23 cellular contexts compared by ENCODE assay signal in genomic region chr2:24856791-24857211, GRCh38.
DNase-seq lines count a peak whose midpoint lies in the region; ATAC-seq, FAIRE-seq and TF ChIP-seq lines count a peak whose summit lies in the region.
"Had no signal": no experiment of that assay in that cellular context is flagged by ENCODE, and none has a peak within 500 bp of the region (broad histone marks: within the 10 kb centered on the region; RNA-seq: fewer than 3 reads in every experiment).

No MANE protein-coding gene starts in this region.

- no peak for FAIRE-seq in HTR-8/SVneo (lab: Jason Lieb, UNC)
- FAIRE-seq: endothelial cell of umbilical vein, islet of Langerhans had no signal

- H3K4me1 Mint-ChIP-seq in glutamatergic neuron (ENCODE audit: low read depth, unreplicated experiment), result peaks cover 26% of the 10 kb centered on the region

- H3K4me1 ChIP-seq in adrenal gland (replicated peaks in 1 of 2), result peaks cover 8 to 15% of the 10 kb centered on the region in 2 donors
- peaks cover 16% of the 10 kb centered on the region for H3K4me1 ChIP-seq in osteoblast (ENCODE audit: insufficient read depth, low read length)
- H3K4me1 ChIP-seq in thoracic aorta (ENCODE audit: control insufficient read depth in 1 of 2, low read depth in 2 of 2), result peaks cover 14 to 27% of the 10 kb centered on the region in 2 donors

- H3K4me2 ChIP-seq in osteoblast (ENCODE audit: insufficient read depth, low read length), result no peak overlapping the region
- H3K4me2 ChIP-seq: SK-N-SH had no signal

- H3K79me2 ChIP-seq in osteoblast (ENCODE audit: insufficient read depth, low read length), result no peaks in the 10 kb centered on the region

- peaks cover under 1% of the 10 kb centered on the region for H3K36me3 Mint-ChIP-seq in glutamatergic neuron (ENCODE audit: unreplicated experiment)

- ATAC-seq in thoracic aorta (ENCODE audit: insufficient number of reproducible peaks, low FRiP score, low read depth) (peak; percentile 33), GM18511 (IDR thresholded peaks at IDR 0.05; ENCODE audit: unreplicated experiment) (no peak)
- ATAC-seq: activated CD8-positive, alpha-beta memory T cell treated with anti-CD3 and anti-CD28 coated beads, Interleukin-2, amount 10 ng/mL, durations not matched to agents 7 days and 5 days had no signal

- intact Hi-C loops in adrenal gland (cut with DNase I), result no loop called here

- H3K27me3 Mint-ChIP-seq in glutamatergic neuron (ENCODE audit: unreplicated experiment), result peaks cover 5% of the 10 kb centered on the region
- H3K27me3 Mint-ChIP-seq: activated CD8-positive, alpha-beta memory T cell treated with anti-CD3 and anti-CD28 coated beads, Interleukin-2, amount 10 ng/mL, durations not matched to agents 7 days and 5 days had no signal

- DNase-seq in adrenal gland (peak in 1 of 7 donors; percentile 56), glutamatergic neuron (no peak), osteoblast (ENCODE audit: insufficient read length, low spot score, missing footprints) (peak; percentile 23), thoracic aorta (ENCODE audit: low spot score) (no peak), HTR-8/SVneo (ENCODE audit: insufficient read length, low spot score) (no peak), NCI-H345 (lab: John Stamatoyannopoulos, UW) (no peak), C1 segment of cervical spinal cord (lab: John Stamatoyannopoulos, UW) (no peak)
- DNase-seq: activated CD4-positive, alpha-beta T cell treated with anti-CD3 and anti-CD28 coated beads for 1 hour; activated CD8-positive, alpha-beta memory T cell treated with anti-CD3 and anti-CD28 coated beads, Interleukin-2, amount 10 ng/mL, durations not matched to agents 7 days and 5 days; activated gamma-delta T cell; anterior cingulate cortex; DMS 273 treated with DMSO at 0.1 percent for 48 hours; GF-D8; GOT3; KG1; NCI-H2107; NCI-H774; SK-N-SH; stimulated activated CD4-positive, alpha-beta T cell treated with anti-CD3 and anti-CD28 coated beads, Interleukin-4, amount 100 ng/mL, for 4 hours; stimulated activated CD8-positive, alpha-beta memory T cell treated with anti-CD3 and anti-CD28 coated beads, Interleukin-4, amount 100 ng/mL, for 48 hours had no signal

- no peak for TF ChIP-seq CTCF in adrenal gland (IDR thresholded peaks at IDR 0.05)
- TF ChIP-seq CTCF in glutamatergic neuron (IDR thresholded peaks at IDR 0.05; ENCODE audit: partially characterized antibody, unreplicated experiment), result no peak
- no peak for TF ChIP-seq CTCF in osteoblast (IDR thresholded peaks at IDR 0.05; ENCODE audit: extremely low read depth, low read depth, low read length)
- TF ChIP-seq CTCF in thoracic aorta (IDR thresholded peaks at IDR 0.05), result no peak

- H3K36me3 ChIP-seq in adrenal gland (replicated peaks in 1 of 2) (no peaks in the 10 kb centered on the region), osteoblast (ENCODE audit: insufficient read depth, low read length) (no peaks in the 10 kb centered on the region), thoracic aorta (no peaks in the 10 kb centered on the region)

- no peak overlapping the region for H2AFZ ChIP-seq in osteoblast (ENCODE audit: low read length)

- H3K9me3 ChIP-seq in adrenal gland (replicated peaks in 1 of 3) (no peaks in the 10 kb centered on the region), osteoblast (ENCODE audit: low read depth, low read length) (no peaks in the 10 kb centered on the region), thoracic aorta (no peaks in the 10 kb centered on the region)
- H3K9me3 ChIP-seq: SK-N-SH had no signal

- H3K4me3 ChIP-seq in adrenal gland, result no peak overlapping the region
- no peak overlapping the region for H3K4me3 ChIP-seq in osteoblast (ENCODE audit: insufficient read depth, low read length)
- no peak overlapping the region for H3K4me3 ChIP-seq in thoracic aorta

- WGBS in adrenal gland, 4 donors, result 31 to 88% (median 70%) methylated on average over 2 to 5 of the region's 5 CpGs

- H3K27ac ChIP-seq in adrenal gland (peak overlapping the region in 3 of 5 donors; percentile 25 to 80 (median 70)), osteoblast (ENCODE audit: low read depth, low read length) (no peak overlapping the region), thoracic aorta (peak overlapping the region in 1 of 2 donors; percentile 56)

- TF ChIP-seq POLR2A in adrenal gland (IDR thresholded peaks at IDR 0.05), result no peak

- H3K27me3 ChIP-seq in adrenal gland (no peaks in the 10 kb centered on the region), osteoblast (ENCODE audit: insufficient read depth, low read length) (no peaks in the 10 kb centered on the region), thoracic aorta (replicated peaks; ENCODE audit: insufficient read depth) (no peaks in the 10 kb centered on the region)

- peak overlapping the region; percentile 50 for H3K4me3 Mint-ChIP-seq in glutamatergic neuron (ENCODE audit: unreplicated experiment)
- H3K4me3 Mint-ChIP-seq: activated CD8-positive, alpha-beta memory T cell treated with anti-CD3 and anti-CD28 coated beads, Interleukin-2, amount 10 ng/mL, durations not matched to agents 7 days and 5 days had no signal

- peak overlapping the region; percentile 88 for H3K27ac Mint-ChIP-seq in glutamatergic neuron (ENCODE audit: unreplicated experiment)
- H3K27ac Mint-ChIP-seq: activated CD8-positive, alpha-beta memory T cell treated with anti-CD3 and anti-CD28 coated beads, Interleukin-2, amount 10 ng/mL, durations not matched to agents 7 days and 5 days had no signal

- peaks cover 8% of the 10 kb centered on the region for H4K20me1 ChIP-seq in osteoblast (ENCODE audit: insufficient read depth, low read length)

- H3K9me3 Mint-ChIP-seq in glutamatergic neuron (ENCODE audit: unreplicated experiment), result peaks cover 13% of the 10 kb centered on the region
